Comparison of ENCODE assay signal across 13 cellular contexts in the genomic region with DNA sequence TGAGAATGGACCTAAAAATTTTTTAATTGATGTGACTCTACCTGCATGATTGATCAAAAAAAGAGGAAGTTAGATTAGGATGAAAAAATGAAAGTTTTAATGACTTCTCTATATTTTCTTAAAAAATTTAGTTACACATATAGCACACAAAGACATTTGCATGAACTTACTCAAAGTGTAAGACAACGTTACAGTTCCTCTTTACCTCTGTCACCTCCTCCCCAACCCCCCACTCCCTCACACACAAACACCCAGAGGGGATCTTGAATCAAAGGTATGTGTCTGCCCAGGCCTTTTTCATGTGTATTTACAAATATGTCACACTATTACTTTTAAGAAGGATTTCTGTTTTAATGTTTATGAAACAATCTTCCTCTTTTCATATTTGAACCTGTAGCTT. TPM values are rescaled to one million over a fixed set of nuclear protein-coding genes. Genes with fewer than 3 reads are reported as not detected.
DNase-seq lines count a peak whose midpoint lies in the region; ATAC-seq, FAIRE-seq and TF ChIP-seq lines count a peak whose summit lies in the region.
"Had no signal": no experiment of that assay in that cellular context is flagged by ENCODE, and none has a peak within 500 bp of the region (broad histone marks: within the 10 kb centered on the region; RNA-seq: fewer than 3 reads in every experiment).

No MANE protein-coding gene starts in this region.

- peaks cover 44% of the 10 kb centered on the region for H3K4me1 Mint-ChIP-seq in Calu3 (ENCODE audit: low read depth, unreplicated experiment)

- DNase-seq in GM19239 (ENCODE audit: insufficient read length, low spot score) (no peak), COLO668 (lab: John Stamatoyannopoulos, UW; ENCODE audit: unreplicated experiment) (no peak), KBM-7 (no peak), body of pancreas (no peak), Calu3 (no peak)
- DNase-seq: ACHN; activated CD4-positive, alpha-beta memory T cell treated with anti-CD3 and anti-CD28 coated beads, Interleukin-2, amount 10 ng/mL, durations not matched to agents 7 days and 5 days; endodermal cell; naive thymus-derived CD8-positive, alpha-beta T cell had no signal

- WGBS in body of pancreas, 2 donors, result 47 to 71% methylated on average over 1 of the region's 1 CpG

- H3K9me3 ChIP-seq in DOHH2 (ENCODE audit: control insufficient read depth, insufficient read depth, low read length) (no peaks in the 10 kb centered on the region), body of pancreas (no peaks in the 10 kb centered on the region)

- peak overlapping the region; percentile 65 for H3K4me2 ChIP-seq in DOHH2 (ENCODE audit: low read length)

- no peaks in the 10 kb centered on the region for H4K20me1 ChIP-seq in DOHH2 (ENCODE audit: control insufficient read depth, insufficient read depth, low read depth, low read length)

- CTCF ChIA-PET in Calu3 (lab: Charles Lee), result interaction anchor here (1.1 kb wide), 1 partner anchor 144 kb away, joined by 4 read pairs; no protein-coding TSS in a partner anchor

- peak overlapping the region; percentile 65 for H3K27ac ChIP-seq in DOHH2 (ENCODE audit: low read depth, low read length)
- no peak overlapping the region for H3K27ac ChIP-seq in body of pancreas
- H3K27ac ChIP-seq: SK-N-MC had no signal

- no peak overlapping the region for H3K27ac Mint-ChIP-seq in Calu3 (ENCODE audit: unreplicated experiment)
- H3K27ac Mint-ChIP-seq: activated CD4-positive, alpha-beta memory T cell treated with anti-CD3 and anti-CD28 coated beads, Interleukin-2, amount 10 ng/mL, durations not matched to agents 7 days and 5 days had no signal

- H3K27me3 Mint-ChIP-seq in Calu3 (ENCODE audit: unreplicated experiment), result no peaks in the 10 kb centered on the region

- peak; percentile 87 for FAIRE-seq in GM19239 (lab: Jason Lieb, UNC)

- ATAC-seq in HG02759 (IDR thresholded peaks at IDR 0.05; ENCODE audit: unreplicated experiment) (peak; percentile 84), HG03469 (IDR thresholded peaks at IDR 0.05; ENCODE audit: unreplicated experiment) (peak; percentile 91), body of pancreas (no peak)

- no TSS peak for BruUV-seq in Calu3 (replicated peaks; lab: Mats Ljungman, UMichigan)

- H3K4me3 ChIP-seq in DOHH2 (ENCODE audit: low read length) (peak overlapping the region; percentile 44), body of pancreas (no peak overlapping the region)
- H3K4me3 ChIP-seq: SK-N-MC had no signal

- H3K4me1 ChIP-seq in DOHH2 (ENCODE audit: control insufficient read depth, low read length) (peaks cover 49% of the 10 kb centered on the region), body of pancreas (no peaks in the 10 kb centered on the region)

- no peaks in the 10 kb centered on the region for H3K36me3 ChIP-seq in DOHH2 (ENCODE audit: control insufficient read depth, low read length)
- H3K36me3 ChIP-seq in body of pancreas (replicated peaks in 1 of 2; ENCODE audit: insufficient read depth in 1 of 2, low read depth in 2 of 2), result no peaks in the 10 kb centered on the region

- TF ChIP-seq CTCF in DOHH2 (IDR thresholded peaks at IDR 0.05; ENCODE audit: low read depth, low read length, poor library complexity, severe bottlenecking), result no peak
- TF ChIP-seq CTCF in body of pancreas (IDR thresholded peaks at IDR 0.05), result no peak
- no peak for TF ChIP-seq CTCF in Calu3 (IDR thresholded peaks at IDR 0.05; ENCODE audit: unreplicated experiment)

- H3F3A ChIP-seq in DOHH2 (ENCODE audit: control insufficient read depth, insufficient read depth), result peaks cover 10% of the 10 kb centered on the region

- intact Hi-C loops in body of pancreas (cut with DNase I), result no loop called here
- intact Hi-C loops in Calu3 (cut with micrococcal nuclease; ENCODE audit: unreplicated experiment), result no loop called here

- in situ Hi-C loops in KBM-7 (cut with MboI; ENCODE audit: low pct_unique_long_range_greater_than_20kb, low sequenced_read_pairs), result no loop called here

- no peaks in the 10 kb centered on the region for H3K9me3 Mint-ChIP-seq in Calu3 (ENCODE audit: low read depth, unreplicated experiment)
- H3K9me3 Mint-ChIP-seq: activated CD4-positive, alpha-beta memory T cell treated with anti-CD3 and anti-CD28 coated beads, Interleukin-2, amount 10 ng/mL, durations not matched to agents 7 days and 5 days; endodermal cell; naive thymus-derived CD8-positive, alpha-beta T cell had no signal

- no peaks in the 10 kb centered on the region for H3K27me3 ChIP-seq in DOHH2 (ENCODE audit: control insufficient read depth, low read length)
- H3K27me3 ChIP-seq in body of pancreas, result no peaks in the 10 kb centered on the region

- no peak overlapping the region for H3K4me3 Mint-ChIP-seq in Calu3 (ENCODE audit: low read depth, unreplicated experiment)
- H3K4me3 Mint-ChIP-seq: activated CD4-positive, alpha-beta memory T cell treated with anti-CD3 and anti-CD28 coated beads, Interleukin-2, amount 10 ng/mL, durations not matched to agents 7 days and 5 days; endodermal cell had no signal

- TF ChIP-seq POLR2A in body of pancreas (IDR thresholded peaks at IDR 0.05), result no peak

- no peaks in the 10 kb centered on the region for H3K36me3 Mint-ChIP-seq in Calu3 (ENCODE audit: insufficient read depth, unreplicated experiment)
- H3K36me3 Mint-ChIP-seq: naive thymus-derived CD8-positive, alpha-beta T cell had no signal

- H3K9me2 ChIP-seq in DOHH2 (replicated peaks; ENCODE audit: control insufficient read depth, low read length), result no peaks in the 10 kb centered on the region

- no peaks in the 10 kb centered on the region for H3K79me2 ChIP-seq in DOHH2 (ENCODE audit: control insufficient read depth, low read length)

RNA-seq across cellular contexts. Expression of gene CDCA7L, which starts 20.6 kb away (rescaled TPM):
- total RNA-seq in body of pancreas (10 to 100 TPM in 1 of 2 donors, 1 to 10 TPM in 1; 8.2 to 38.9 TPM), Calu3 (2022) (71.8 and 76.3 TPM in 2 replicates)
